In genomic region chr6:5153186-5153585, GRCh38 we compare ENCODE assay signal across 28 cellular contexts.
"Had no signal": no experiment of that assay in that cellular context is flagged by ENCODE, and none has a peak within 500 bp of the region (broad histone marks: within the 10 kb centered on the region; RNA-seq: fewer than 3 reads in every experiment).

No MANE protein-coding gene starts in this region.

- H3K27ac ChIP-seq: adrenal gland, body of pancreas, breast epithelium had no signal

- H3K27me3 ChIP-seq: adrenal gland, body of pancreas, brain microvascular endothelial cell, breast epithelium had no signal

- H3K9me3 ChIP-seq: adrenal gland, body of pancreas, breast epithelium had no signal

- H3K4me1 ChIP-seq: adrenal gland, breast epithelium had no signal

- DNase-seq: activated B cell treated with CpG ODN at 0.5 μM for 24 hours; activated CD4-positive, alpha-beta memory T cell treated with anti-CD3 and anti-CD28 coated beads for 36 hours; activated CD4-positive, alpha-beta T cell treated with anti-CD3 and anti-CD28 coated beads for 4 hours; activated CD4-positive, alpha-beta T cell treated with anti-CD3 and anti-CD28 coated beads, Interleukin-2, amount 10 ng/mL, durations not matched to agents 24 days and 14 days; activated CD4-positive, alpha-beta T cell treated with anti-CD3 and anti-CD28 coated beads, Interleukin-2, amount 50 U/mL, for 1 hour; activated CD4-positive, alpha-beta T cell treated with anti-CD3 and anti-CD28 coated beads, Interleukin-2, amount 50 U/mL, for 4 hours; activated CD4-positive, CD25-positive, alpha-beta regulatory T cell treated with anti-CD3 and anti-CD28 coated beads, Interleukin-2, amount 50 U/mL, for 72 hours; activated CD8-positive, alpha-beta memory T cell treated with anti-CD3 and anti-CD28 coated beads, Interleukin-2, amount 50 U/mL, for 4 hours; activated CD8-positive, alpha-beta T cell treated with anti-CD3 and anti-CD28 coated beads for 36 hours; activated effector memory CD4-positive, alpha-beta T cell treated with anti-CD3 and anti-CD28 coated beads, Interleukin-2, amount 50 U/mL, for 16 hours; activated gamma-delta T cell treated with Interleukin-2 at 50 U/mL for 16 hours; activated naive CD4-positive, alpha-beta T cell; activated naive CD4-positive, alpha-beta T cell treated with anti-CD3 and anti-CD28 coated beads for 36 hours; activated naive CD4-positive, alpha-beta T cell treated with anti-CD3 and anti-CD28 coated beads, Interleukin-2, amount 50 U/mL, for 16 hours; activated naive CD8-positive, alpha-beta T cell treated with anti-CD3 and anti-CD28 coated beads for 36 hours; activated T-cell treated with anti-CD3 and anti-CD28 coated beads for 4 hours; activated T-cell treated with anti-CD3 and anti-CD28 coated beads, Interleukin-2, amount 50 U/mL, for 1 hour; activated T-cell treated with anti-CD3 and anti-CD28 coated beads, Interleukin-2, amount 50 U/mL, for 4 hours; activated T-cell treated with anti-CD3 and anti-CD28 coated beads, Interleukin-2, amount 50 U/mL, for 72 hours; adrenal gland; amniotic stem cell; aorta; body of pancreas; brain microvascular endothelial cell; central memory CD4-positive, alpha-beta T cell; T-helper 2 cell; T-helper 9 cell had no signal

- H3K4me3 ChIP-seq: adrenal gland, body of pancreas, breast epithelium had no signal

- H3K36me3 ChIP-seq: adrenal gland, brain microvascular endothelial cell, breast epithelium had no signal
